ENCODE assay signal across 10 cellular contexts in the genomic region with DNA sequence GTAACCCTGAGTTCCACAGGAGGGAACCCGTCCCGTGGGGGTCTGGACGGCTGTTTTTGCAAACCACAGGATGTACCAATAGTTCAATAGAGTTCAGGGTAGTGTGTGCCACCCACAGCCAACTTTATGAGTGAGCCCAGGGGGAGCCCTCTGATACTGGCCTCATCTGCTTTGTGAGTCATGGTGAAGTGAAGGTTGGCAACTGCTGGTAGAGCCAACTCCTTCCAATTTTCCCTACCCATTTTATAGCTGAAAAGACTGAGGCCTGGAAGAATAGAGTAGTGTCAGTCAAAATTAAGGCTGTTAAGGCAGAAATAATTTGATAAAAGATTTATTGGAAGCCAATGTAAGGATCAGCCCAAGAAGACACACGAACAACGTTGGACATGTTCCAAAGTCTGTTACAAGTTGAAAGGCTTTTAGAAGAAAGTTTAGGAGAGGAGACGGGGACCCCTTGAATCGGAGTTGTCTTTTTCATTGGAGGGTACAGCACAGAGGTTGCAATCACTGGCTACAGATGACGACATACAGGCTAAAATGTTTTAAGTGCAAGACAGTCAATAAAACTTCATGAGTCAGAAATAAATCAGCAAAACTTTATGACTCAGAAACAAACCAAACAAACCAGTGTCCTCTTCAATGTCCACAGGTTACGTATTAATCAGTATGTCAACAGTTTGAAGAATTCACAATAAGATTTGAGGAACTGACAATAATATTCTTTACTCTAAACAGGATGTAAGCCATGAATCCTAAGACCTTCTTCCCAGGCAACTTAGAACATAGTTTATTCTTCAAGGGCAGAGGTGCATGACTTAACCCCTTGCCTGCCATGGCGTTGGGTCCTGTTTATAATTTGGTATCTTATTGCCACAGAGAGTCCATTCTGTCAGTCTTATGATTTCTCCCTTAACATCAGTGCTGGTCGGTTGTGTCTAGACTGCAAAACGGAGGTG.
A peak's percentile ranks its signal among the peaks of the same experiment; 100 is the strongest.
DNase-seq lines count a peak whose midpoint lies in the region; ATAC-seq, FAIRE-seq and TF ChIP-seq lines count a peak whose summit lies in the region.
"Had no signal": no experiment of that assay in that cellular context is flagged by ENCODE, and none has a peak within 500 bp of the region (broad histone marks: within the 10 kb centered on the region; RNA-seq: fewer than 3 reads in every experiment).

No MANE protein-coding gene starts in this region.

- CTCF ChIA-PET in IMR-90 (lab: Yijun Ruan, JAX), result interaction anchor here (0.6 kb wide), 1 partner anchor 37 kb away, joined by 3 read pairs; no protein-coding TSS in a partner anchor

- H3K9me3 Mint-ChIP-seq in stimulated activated naive CD8-positive, alpha-beta T cell treated with anti-CD3 and anti-CD28 coated beads, Interleukin-15, amount 100 ng/mL, for 72 hours, result no peaks in the 10 kb centered on the region
- H3K9me3 Mint-ChIP-seq: type B pancreatic cell had no signal

- peak overlapping the region; percentile 86 for H2BK20ac ChIP-seq in IMR-90 (ENCODE audit: low read depth, low read length)

- FAIRE-seq in GM12891 (lab: Jason Lieb, UNC), result no peak

- H3K9me3 ChIP-seq in IMR-90 (ENCODE audit: control insufficient read depth, insufficient read depth, low read length) (no peaks in the 10 kb centered on the region), body of pancreas (no peaks in the 10 kb centered on the region), left lung (no peaks in the 10 kb centered on the region), tibial nerve (no peaks in the 10 kb centered on the region)

- intact Hi-C loops in IMR-90 (cut with micrococcal nuclease), result no loop called here
- intact Hi-C loops in body of pancreas (cut with DNase I), result loop anchor here (10.0 kb wide), 1 partner anchor 417 kb away; no protein-coding TSS in a partner anchor
- intact Hi-C loops in left lung (cut with DNase I), result loop anchor here in 1 of 2 donors (10.0 kb wide), 1 partner anchor 407 kb away; no protein-coding TSS in a partner anchor

- WGBS in IMR-90 (ENCODE audit: extremely low coverage in 2 of 2, insufficient read length in 1 of 2), 2 experiments, result 80% methylated on average over 3 of the region's 12 CpGs; no CpG with 5 or more reads in 1 of the 2 experiments
- 42 to 53% methylated on average over 12 of the region's 12 CpGs for WGBS in body of pancreas, 2 donors
- 71 to 73% methylated on average over 12 of the region's 12 CpGs for WGBS in tibial nerve, 2 donors

- peaks cover 0 to 8% of the 10 kb centered on the region in 2 experiments; a peak in 2 of 4 replicates for H3K79me1 ChIP-seq in IMR-90 (ENCODE audit: low read depth in 1 of 2, low read length in 2 of 2)

- H4K20me1 ChIP-seq in IMR-90 (ENCODE audit: insufficient read depth, low read length), result peaks cover 11% of the 10 kb centered on the region; the same call in 1 of the 2 replicates

- H3K4me2 ChIP-seq in IMR-90 (ENCODE audit: low read depth, low read length), result no peak overlapping the region

- in situ Hi-C loops in IMR-90 (cut with MboI; ENCODE audit: low sequenced_read_pairs), result loop anchor here (5.0 kb wide), 1 partner anchor 410 kb away; no protein-coding TSS in a partner anchor

- H2AK9ac ChIP-seq in IMR-90 (replicated peaks; ENCODE audit: low read depth, low read length, poor library complexity), result no peak overlapping the region

- DNase-seq in AG20443 (ENCODE audit: low spot score) (peak; percentile 64), IMR-90 (peak; percentile 84), body of pancreas (no peak), left lung (no peak), erythroblast (lab: John Stamatoyannopoulos, UW) (no peak), GM12891 (ENCODE audit: insufficient read length, low spot score) (no peak), tibial nerve (ENCODE audit: low spot score in 2 of 2) (no peak)
- no peak for DNase-seq in stimulated activated naive CD8-positive, alpha-beta T cell treated with anti-CD3 and anti-CD28 coated beads, Interleukin-15, amount 100 ng/mL, for 72 hours
- DNase-seq: DMS 273 treated with DMSO at 0.1 percent for 48 hours had no signal

- H3K27me3 Mint-ChIP-seq in stimulated activated naive CD8-positive, alpha-beta T cell treated with anti-CD3 and anti-CD28 coated beads, Interleukin-15, amount 100 ng/mL, for 72 hours, result peaks cover 34% of the 10 kb centered on the region
- H3K27me3 Mint-ChIP-seq: type B pancreatic cell had no signal

- POLR2A ChIA-PET in IMR-90 (lab: Charles Lee; ENCODE audit: unreplicated experiment), result no interaction called here

- no peak for TF ChIP-seq RAD21 in IMR-90 (IDR thresholded peaks at IDR 0.05; ENCODE audit: low read length)

- peak overlapping the region in 1 of 2 experiments; percentile 31; a peak in 1 of 4 replicates for H4K8ac ChIP-seq in IMR-90 (ENCODE audit: low read depth in 2 of 2, low read length in 2 of 2)

- TF ChIP-seq POLR2A in IMR-90 (IDR thresholded peaks at IDR 0.05; ENCODE audit: low read depth, low read length) (no peak), body of pancreas (IDR thresholded peaks at IDR 0.05) (no peak), erythroblast (IDR thresholded peaks at IDR 0.05; ENCODE audit: low read length) (no peak), GM12891 (IDR thresholded peaks at IDR 0.05; ENCODE audit: low read depth, low read length) (no peak), tibial nerve (IDR thresholded peaks at IDR 0.05) (no peak)

- H3K4me3 ChIP-seq in IMR-90 (ENCODE audit: insufficient read depth, low read depth, low read length) (no peak overlapping the region), body of pancreas (no peak overlapping the region), left lung (no peak overlapping the region), tibial nerve (no peak overlapping the region)

- no peak overlapping the region for H3K18ac ChIP-seq in IMR-90 (ENCODE audit: low read depth, low read length)

- dilution Hi-C loops in IMR-90 (cut with HindIII; ENCODE audit: low sequenced_read_pairs, unreplicated experiment), result no loop called here

- H3K4me1 Mint-ChIP-seq in stimulated activated naive CD8-positive, alpha-beta T cell treated with anti-CD3 and anti-CD28 coated beads, Interleukin-15, amount 100 ng/mL, for 72 hours, result no peaks in the 10 kb centered on the region

- H4K91ac ChIP-seq in IMR-90 (ENCODE audit: insufficient read depth, low read depth, low read length), result peak overlapping the region; percentile 85

- TF ChIP-seq CTCF in IMR-90 (conservative IDR thresholded peaks at IDR 0.05; ENCODE audit: low read depth, low read length) (no peak), body of pancreas (IDR thresholded peaks at IDR 0.05) (no peak), left lung (IDR thresholded peaks at IDR 0.05) (no peak), tibial nerve (IDR thresholded peaks at IDR 0.05) (no peak)

- H3K27me3 ChIP-seq in IMR-90 (ENCODE audit: control insufficient read depth, insufficient read depth, low read length), result no peaks in the 10 kb centered on the region
- H3K27me3 ChIP-seq in body of pancreas, result no peaks in the 10 kb centered on the region
- H3K27me3 ChIP-seq in left lung, result no peaks in the 10 kb centered on the region
- no peaks in the 10 kb centered on the region for H3K27me3 ChIP-seq in tibial nerve

- peaks cover 13% of the 10 kb centered on the region for H3K9me1 ChIP-seq in IMR-90 (ENCODE audit: insufficient read depth, low read length)

- H3K27ac ChIP-seq in IMR-90 (ENCODE audit: insufficient read depth, low read length) (no peak overlapping the region), body of pancreas (no peak overlapping the region), left lung (no peak overlapping the region), tibial nerve (no peak overlapping the region)

- no peak overlapping the region for H3K56ac ChIP-seq in IMR-90 (ENCODE audit: extremely low read depth, insufficient read depth, low read length)

- H2BK15ac ChIP-seq in IMR-90 (ENCODE audit: low read depth, low read length), result peak overlapping the region; percentile 7; the same call in 1 of the 3 replicates

- no peak overlapping the region for H3K4me3 Mint-ChIP-seq in stimulated activated naive CD8-positive, alpha-beta T cell treated with anti-CD3 and anti-CD28 coated beads, Interleukin-15, amount 100 ng/mL, for 72 hours
- H3K4me3 Mint-ChIP-seq: type B pancreatic cell had no signal

- H3K36me3 ChIP-seq in IMR-90 (ENCODE audit: control insufficient read depth, insufficient read depth, low read length) (peaks cover 31% of the 10 kb centered on the region), body of pancreas (replicated peaks in 1 of 2; ENCODE audit: insufficient read depth in 1 of 2, low read depth in 2 of 2) (no peaks in the 10 kb centered on the region), left lung (no peaks in the 10 kb centered on the region), tibial nerve (no peaks in the 10 kb centered on the region)

- no peak overlapping the region for H4K5ac ChIP-seq in IMR-90 (ENCODE audit: low read depth, low read length)

- H3K4ac ChIP-seq in IMR-90 (ENCODE audit: low read depth, low read length), result peak overlapping the region; percentile 75

- no peak overlapping the region for H3K9ac ChIP-seq in IMR-90 (ENCODE audit: low read depth, low read length)

- peak overlapping the region; percentile 94 for H2AK5ac ChIP-seq in IMR-90 (ENCODE audit: low read depth, low read length)

- H2BK120ac ChIP-seq in IMR-90 (ENCODE audit: low read depth, low read length), result peak overlapping the region; percentile 84

- no peak overlapping the region for H3K23ac ChIP-seq in IMR-90 (ENCODE audit: low read depth, low read length)

- no peak for TF ChIP-seq EP300 in tibial nerve (IDR thresholded peaks at IDR 0.05)

- H3K14ac ChIP-seq in IMR-90 (replicated peaks; ENCODE audit: low read depth, low read length), result peak overlapping the region; percentile 51

- no peak overlapping the region for H2BK5ac ChIP-seq in IMR-90 (ENCODE audit: low read depth, low read length, poor library complexity, severe bottlenecking)

- H3K27ac Mint-ChIP-seq in stimulated activated naive CD8-positive, alpha-beta T cell treated with anti-CD3 and anti-CD28 coated beads, Interleukin-15, amount 100 ng/mL, for 72 hours, result no peak overlapping the region
- H3K27ac Mint-ChIP-seq: type B pancreatic cell had no signal

- ATAC-seq in IMR-90 (ENCODE audit: low read depth), result peak; percentile 67
- ATAC-seq in body of pancreas, result peak; percentile 50
- peak; percentile 79 for ATAC-seq in left lung
- ATAC-seq in stimulated activated naive CD8-positive, alpha-beta T cell treated with anti-CD3 and anti-CD28 coated beads, Interleukin-15, amount 100 ng/mL, for 72 hours, result no peak

- H2AFZ ChIP-seq in IMR-90 (replicated peaks; ENCODE audit: low read length, poor library complexity), result no peak overlapping the region

- BruUV-seq in IMR-90 (replicated peaks; lab: Mats Ljungman, UMichigan), result no TSS peak

- H3K4me1 ChIP-seq in IMR-90 (ENCODE audit: control insufficient read depth, insufficient read depth, low read length) (peaks cover 13% of the 10 kb centered on the region), body of pancreas (peaks cover 13% of the 10 kb centered on the region), left lung (peaks cover 0 to 11% of the 10 kb centered on the region in 2 donors), tibial nerve (peaks cover 0 to 6% (median 0%) of the 10 kb centered on the region in 4 donors)

TF ChIP-seq in IMR-90, 13 proteins besides CTCF, POLR2A, EP300 and RAD21 (continues in another document):
- no peak for TF ChIP-seq NFE2L2 (IDR thresholded peaks at IDR 0.05; ENCODE audit: low read depth, low read length)

TF ChIP-seq in GM12891, 5 proteins besides CTCF, POLR2A, EP300 and RAD21 (continues in another document):
- TF ChIP-seq POU2F2 (IDR thresholded peaks at IDR 0.05; ENCODE audit: low read depth, low read length), result no peak
- no peak for TF ChIP-seq POLR2AphosphoS5 (IDR thresholded peaks at IDR 0.05; ENCODE audit: low read depth, low read length)

Comparison
In these comparisons a context has a peak if more than half of its experiments do, and no peak if none do; other contexts are left out.
1. DNase-seq: peak in AG20443 (single experiment) and IMR-90 (single experiment); none in body of pancreas (0 of 4), left lung (0 of 2), stimulated activated naive CD8-positive, alpha-beta T cell treated with anti-CD3 and anti-CD28 coated beads, Interleukin-15, amount 100 ng/mL, for 72 hours (0 of 2), erythroblast (0 of 2), GM12891 (single experiment) and tibial nerve (0 of 2).